In the genomic region with DNA sequence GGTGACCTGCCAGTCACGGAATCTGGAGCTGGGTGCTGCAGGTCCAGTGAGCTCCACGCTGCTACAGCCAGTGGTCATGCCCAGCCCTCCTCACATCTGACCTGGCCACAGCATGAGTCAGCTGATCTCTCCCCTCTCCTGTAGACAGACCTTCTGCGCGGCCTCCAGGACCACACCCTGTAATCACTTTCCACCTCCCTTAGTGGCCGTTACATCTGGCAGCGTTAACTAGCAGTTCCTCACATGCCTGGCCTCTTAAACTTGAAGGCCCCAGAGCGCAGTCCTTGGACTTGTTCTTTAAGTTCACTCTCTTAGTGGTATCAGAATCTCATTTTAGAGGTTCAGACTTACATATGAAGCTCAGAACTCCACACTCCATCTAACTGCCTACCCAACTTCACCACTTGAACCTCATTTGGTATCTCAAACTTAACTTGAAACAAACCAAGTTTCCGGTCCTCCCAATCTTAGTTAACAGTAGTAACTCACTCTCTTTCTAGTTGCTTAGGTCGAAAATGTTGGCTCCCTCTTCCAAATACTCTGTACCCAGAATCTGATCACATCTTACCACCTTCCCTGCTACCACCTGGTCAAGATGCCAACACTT, we compare ENCODE assay signal across 1 cellular context.
TF ChIP-seq lines count a peak whose summit lies in the region.

No MANE protein-coding gene starts in this region.

TF ChIP-seq in K562, 482 proteins besides CTCF, POLR2A, EP300 and RAD21 (continued from another document and continues in another):
- TF ChIP-seq, protein P1, sequence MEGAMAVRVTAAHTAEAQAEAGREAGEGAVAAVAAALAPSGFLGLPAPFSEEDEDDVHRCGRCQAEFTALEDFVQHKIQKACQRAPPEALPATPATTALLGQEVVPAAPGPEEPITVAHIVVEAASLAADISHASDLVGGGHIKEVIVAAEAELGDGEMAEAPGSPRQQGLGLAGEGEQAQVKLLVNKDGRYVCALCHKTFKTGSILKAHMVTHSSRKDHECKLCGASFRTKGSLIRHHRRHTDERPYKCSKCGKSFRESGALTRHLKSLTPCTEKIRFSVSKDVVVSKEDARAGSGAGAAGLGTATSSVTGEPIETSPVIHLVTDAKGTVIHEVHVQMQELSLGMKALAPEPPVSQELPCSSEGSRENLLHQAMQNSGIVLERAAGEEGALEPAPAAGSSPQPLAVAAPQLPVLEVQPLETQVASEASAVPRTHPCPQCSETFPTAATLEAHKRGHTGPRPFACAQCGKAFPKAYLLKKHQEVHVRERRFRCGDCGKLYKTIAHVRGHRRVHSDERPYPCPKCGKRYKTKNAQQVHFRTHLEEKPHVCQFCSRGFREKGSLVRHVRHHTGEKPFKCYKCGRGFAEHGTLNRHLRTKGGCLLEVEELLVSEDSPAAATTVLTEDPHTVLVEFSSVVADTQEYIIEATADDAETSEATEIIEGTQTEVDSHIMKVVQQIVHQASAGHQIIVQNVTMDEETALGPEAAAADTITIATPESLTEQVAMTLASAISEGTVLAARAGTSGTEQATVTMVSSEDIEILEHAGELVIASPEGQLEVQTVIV (CRISPR knock-in tag; IDR thresholded peaks at IDR 0.05; ENCODE audit: borderline replicate concordance) = no peak
- TF ChIP-seq EWSR1 (IDR thresholded peaks at IDR 0.05; ENCODE audit: borderline replicate concordance, low read depth, partially characterized antibody) = no peak
- TF ChIP-seq SNIP1 (IDR thresholded peaks at IDR 0.05; ENCODE audit: low read depth) = no peak
- no peak for TF ChIP-seq ZNF445 (CRISPR knock-in tag; IDR thresholded peaks at IDR 0.05; ENCODE audit: low read depth)
- 0 out of 2 replicates have a peak, but pooled peaks have one; percentile 30 for TF ChIP-seq SMAD4 (CRISPR knock-in tag; conservative IDR thresholded peaks at IDR 0.05)
- TF ChIP-seq, protein P2, sequence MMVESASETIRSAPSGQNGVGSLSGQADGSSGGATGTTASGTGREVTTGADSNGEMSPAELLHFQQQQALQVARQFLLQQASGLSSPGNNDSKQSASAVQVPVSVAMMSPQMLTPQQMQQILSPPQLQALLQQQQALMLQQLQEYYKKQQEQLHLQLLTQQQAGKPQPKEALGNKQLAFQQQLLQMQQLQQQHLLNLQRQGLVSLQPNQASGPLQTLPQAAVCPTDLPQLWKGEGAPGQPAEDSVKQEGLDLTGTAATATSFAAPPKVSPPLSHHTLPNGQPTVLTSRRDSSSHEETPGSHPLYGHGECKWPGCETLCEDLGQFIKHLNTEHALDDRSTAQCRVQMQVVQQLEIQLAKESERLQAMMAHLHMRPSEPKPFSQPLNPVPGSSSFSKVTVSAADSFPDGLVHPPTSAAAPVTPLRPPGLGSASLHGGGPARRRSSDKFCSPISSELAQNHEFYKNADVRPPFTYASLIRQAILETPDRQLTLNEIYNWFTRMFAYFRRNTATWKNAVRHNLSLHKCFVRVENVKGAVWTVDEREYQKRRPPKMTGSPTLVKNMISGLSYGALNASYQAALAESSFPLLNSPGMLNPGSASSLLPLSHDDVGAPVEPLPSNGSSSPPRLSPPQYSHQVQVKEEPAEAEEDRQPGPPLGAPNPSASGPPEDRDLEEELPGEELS (CRISPR knock-in tag; IDR thresholded peaks at IDR 0.05; ENCODE audit: borderline replicate concordance) = no peak
- TF ChIP-seq ZNF551 (CRISPR knock-in tag; IDR thresholded peaks at IDR 0.05) = no peak
- no peak for TF ChIP-seq ZFP1 (CRISPR knock-in tag; IDR thresholded peaks at IDR 0.05)
- TF ChIP-seq PCBP1 (IDR thresholded peaks at IDR 0.05; ENCODE audit: low read depth, low read length, poor library complexity, severe bottlenecking) = no peak
- peak; percentile 72 for TF ChIP-seq ZFX (CRISPR knock-in tag; IDR thresholded peaks at IDR 0.05)
- peak; percentile 46; the same call in 1 of the 2 replicates for TF ChIP-seq MAFF (IDR thresholded peaks at IDR 0.05; ENCODE audit: low read length)
- TF ChIP-seq, protein P3, sequence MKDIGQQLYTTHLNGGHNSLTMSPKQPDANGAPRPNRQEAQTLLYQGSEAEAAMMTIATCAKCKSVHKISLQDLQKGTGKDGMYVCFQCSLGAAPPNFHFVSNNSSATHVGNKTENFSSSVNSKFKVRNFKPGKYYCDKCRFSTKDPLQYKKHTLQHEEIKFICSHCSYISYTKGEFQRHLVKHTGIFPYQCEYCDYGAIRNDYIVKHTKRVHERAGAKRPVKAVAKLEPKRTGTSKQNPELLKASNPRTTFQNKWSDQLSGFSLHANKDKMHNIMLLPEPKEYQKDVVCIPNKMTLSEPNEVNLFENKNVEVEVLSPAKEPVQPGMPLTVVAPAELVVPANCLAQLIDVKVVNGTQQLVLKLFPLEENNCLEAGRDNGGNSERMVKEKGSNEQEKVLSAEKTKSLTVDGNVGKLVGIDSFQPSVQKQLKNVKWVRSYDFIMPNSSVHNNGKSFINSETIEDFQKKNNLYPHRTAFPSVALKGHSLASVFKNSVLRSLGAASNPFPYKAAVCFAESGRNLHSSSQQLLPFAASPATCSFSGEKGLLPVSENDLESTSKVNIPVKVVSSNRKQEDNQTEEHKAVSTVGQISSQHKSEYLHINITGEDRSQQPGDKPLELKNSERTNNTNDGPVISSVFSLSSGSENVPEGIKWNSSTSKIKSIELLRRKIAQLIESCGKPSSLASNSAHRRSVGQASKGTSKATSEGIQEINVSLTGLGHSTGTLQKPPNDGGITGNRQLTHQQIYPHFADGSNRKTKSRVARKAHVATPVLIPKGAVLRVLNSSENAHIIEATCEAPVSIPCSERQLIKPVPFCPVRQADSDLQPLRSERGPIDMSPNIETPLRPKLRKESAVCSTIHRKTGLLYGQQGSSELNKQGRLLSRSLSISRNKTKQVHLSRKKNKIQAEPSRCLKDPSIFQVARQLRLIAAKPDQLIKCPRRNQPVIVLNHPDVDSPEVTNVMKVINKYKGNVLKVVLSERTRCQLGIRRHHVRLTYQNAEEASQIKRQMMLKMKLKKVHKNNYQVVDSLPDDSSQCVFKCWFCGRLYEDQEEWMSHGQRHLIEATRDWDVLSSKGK (CRISPR knock-in tag; IDR thresholded peaks at IDR 0.05) = no peak
- TF ChIP-seq, protein P4, sequence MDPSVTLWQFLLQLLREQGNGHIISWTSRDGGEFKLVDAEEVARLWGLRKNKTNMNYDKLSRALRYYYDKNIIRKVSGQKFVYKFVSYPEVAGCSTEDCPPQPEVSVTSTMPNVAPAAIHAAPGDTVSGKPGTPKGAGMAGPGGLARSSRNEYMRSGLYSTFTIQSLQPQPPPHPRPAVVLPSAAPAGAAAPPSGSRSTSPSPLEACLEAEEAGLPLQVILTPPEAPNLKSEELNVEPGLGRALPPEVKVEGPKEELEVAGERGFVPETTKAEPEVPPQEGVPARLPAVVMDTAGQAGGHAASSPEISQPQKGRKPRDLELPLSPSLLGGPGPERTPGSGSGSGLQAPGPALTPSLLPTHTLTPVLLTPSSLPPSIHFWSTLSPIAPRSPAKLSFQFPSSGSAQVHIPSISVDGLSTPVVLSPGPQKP (CRISPR knock-in tag; IDR thresholded peaks at IDR 0.05) = no peak
- no peak for TF ChIP-seq ZNF699 (CRISPR knock-in tag; IDR thresholded peaks at IDR 0.05; ENCODE audit: insufficient replicate concordance)
- TF ChIP-seq GTF2E2 (tag; IDR thresholded peaks at IDR 0.05) = no peak
- TF ChIP-seq C11orf30 (IDR thresholded peaks at IDR 0.05; ENCODE audit: low read depth) = peak; percentile 81
- TF ChIP-seq, protein P5, sequence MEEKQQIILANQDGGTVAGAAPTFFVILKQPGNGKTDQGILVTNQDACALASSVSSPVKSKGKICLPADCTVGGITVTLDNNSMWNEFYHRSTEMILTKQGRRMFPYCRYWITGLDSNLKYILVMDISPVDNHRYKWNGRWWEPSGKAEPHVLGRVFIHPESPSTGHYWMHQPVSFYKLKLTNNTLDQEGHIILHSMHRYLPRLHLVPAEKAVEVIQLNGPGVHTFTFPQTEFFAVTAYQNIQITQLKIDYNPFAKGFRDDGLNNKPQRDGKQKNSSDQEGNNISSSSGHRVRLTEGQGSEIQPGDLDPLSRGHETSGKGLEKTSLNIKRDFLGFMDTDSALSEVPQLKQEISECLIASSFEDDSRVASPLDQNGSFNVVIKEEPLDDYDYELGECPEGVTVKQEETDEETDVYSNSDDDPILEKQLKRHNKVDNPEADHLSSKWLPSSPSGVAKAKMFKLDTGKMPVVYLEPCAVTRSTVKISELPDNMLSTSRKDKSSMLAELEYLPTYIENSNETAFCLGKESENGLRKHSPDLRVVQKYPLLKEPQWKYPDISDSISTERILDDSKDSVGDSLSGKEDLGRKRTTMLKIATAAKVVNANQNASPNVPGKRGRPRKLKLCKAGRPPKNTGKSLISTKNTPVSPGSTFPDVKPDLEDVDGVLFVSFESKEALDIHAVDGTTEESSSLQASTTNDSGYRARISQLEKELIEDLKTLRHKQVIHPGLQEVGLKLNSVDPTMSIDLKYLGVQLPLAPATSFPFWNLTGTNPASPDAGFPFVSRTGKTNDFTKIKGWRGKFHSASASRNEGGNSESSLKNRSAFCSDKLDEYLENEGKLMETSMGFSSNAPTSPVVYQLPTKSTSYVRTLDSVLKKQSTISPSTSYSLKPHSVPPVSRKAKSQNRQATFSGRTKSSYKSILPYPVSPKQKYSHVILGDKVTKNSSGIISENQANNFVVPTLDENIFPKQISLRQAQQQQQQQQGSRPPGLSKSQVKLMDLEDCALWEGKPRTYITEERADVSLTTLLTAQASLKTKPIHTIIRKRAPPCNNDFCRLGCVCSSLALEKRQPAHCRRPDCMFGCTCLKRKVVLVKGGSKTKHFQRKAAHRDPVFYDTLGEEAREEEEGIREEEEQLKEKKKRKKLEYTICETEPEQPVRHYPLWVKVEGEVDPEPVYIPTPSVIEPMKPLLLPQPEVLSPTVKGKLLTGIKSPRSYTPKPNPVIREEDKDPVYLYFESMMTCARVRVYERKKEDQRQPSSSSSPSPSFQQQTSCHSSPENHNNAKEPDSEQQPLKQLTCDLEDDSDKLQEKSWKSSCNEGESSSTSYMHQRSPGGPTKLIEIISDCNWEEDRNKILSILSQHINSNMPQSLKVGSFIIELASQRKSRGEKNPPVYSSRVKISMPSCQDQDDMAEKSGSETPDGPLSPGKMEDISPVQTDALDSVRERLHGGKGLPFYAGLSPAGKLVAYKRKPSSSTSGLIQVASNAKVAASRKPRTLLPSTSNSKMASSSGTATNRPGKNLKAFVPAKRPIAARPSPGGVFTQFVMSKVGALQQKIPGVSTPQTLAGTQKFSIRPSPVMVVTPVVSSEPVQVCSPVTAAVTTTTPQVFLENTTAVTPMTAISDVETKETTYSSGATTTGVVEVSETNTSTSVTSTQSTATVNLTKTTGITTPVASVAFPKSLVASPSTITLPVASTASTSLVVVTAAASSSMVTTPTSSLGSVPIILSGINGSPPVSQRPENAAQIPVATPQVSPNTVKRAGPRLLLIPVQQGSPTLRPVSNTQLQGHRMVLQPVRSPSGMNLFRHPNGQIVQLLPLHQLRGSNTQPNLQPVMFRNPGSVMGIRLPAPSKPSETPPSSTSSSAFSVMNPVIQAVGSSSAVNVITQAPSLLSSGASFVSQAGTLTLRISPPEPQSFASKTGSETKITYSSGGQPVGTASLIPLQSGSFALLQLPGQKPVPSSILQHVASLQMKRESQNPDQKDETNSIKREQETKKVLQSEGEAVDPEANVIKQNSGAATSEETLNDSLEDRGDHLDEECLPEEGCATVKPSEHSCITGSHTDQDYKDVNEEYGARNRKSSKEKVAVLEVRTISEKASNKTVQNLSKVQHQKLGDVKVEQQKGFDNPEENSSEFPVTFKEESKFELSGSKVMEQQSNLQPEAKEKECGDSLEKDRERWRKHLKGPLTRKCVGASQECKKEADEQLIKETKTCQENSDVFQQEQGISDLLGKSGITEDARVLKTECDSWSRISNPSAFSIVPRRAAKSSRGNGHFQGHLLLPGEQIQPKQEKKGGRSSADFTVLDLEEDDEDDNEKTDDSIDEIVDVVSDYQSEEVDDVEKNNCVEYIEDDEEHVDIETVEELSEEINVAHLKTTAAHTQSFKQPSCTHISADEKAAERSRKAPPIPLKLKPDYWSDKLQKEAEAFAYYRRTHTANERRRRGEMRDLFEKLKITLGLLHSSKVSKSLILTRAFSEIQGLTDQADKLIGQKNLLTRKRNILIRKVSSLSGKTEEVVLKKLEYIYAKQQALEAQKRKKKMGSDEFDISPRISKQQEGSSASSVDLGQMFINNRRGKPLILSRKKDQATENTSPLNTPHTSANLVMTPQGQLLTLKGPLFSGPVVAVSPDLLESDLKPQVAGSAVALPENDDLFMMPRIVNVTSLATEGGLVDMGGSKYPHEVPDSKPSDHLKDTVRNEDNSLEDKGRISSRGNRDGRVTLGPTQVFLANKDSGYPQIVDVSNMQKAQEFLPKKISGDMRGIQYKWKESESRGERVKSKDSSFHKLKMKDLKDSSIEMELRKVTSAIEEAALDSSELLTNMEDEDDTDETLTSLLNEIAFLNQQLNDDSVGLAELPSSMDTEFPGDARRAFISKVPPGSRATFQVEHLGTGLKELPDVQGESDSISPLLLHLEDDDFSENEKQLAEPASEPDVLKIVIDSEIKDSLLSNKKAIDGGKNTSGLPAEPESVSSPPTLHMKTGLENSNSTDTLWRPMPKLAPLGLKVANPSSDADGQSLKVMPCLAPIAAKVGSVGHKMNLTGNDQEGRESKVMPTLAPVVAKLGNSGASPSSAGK (IDR thresholded peaks at IDR 0.05) = peak; percentile 91
- TF ChIP-seq FOSL1 (tag; conservative IDR thresholded peaks at IDR 0.05) = 0 out of 2 replicates have a peak, but pooled peaks have one; percentile 13
- TF ChIP-seq ZNF316 (IDR thresholded peaks at IDR 0.05) = peak; percentile 85
- no peak for TF ChIP-seq SLC30A9 (CRISPR knock-in tag; IDR thresholded peaks at IDR 0.05)
